Comparison of ENCODE assay signal across 7 cellular contexts in genomic region chr2:232876978-232877441, GRCh38. TPM values are rescaled to one million over a fixed set of nuclear protein-coding genes. Genes with fewer than 3 reads are reported as not detected.
DNase-seq lines count a peak whose midpoint lies in the region; ATAC-seq and TF ChIP-seq lines count a peak whose summit lies in the region.

No MANE protein-coding gene starts in this region.

- no peak for DNase-seq in NCI-H1436 treated with DMSO at 0.1 percent for 48 hours (lab: John Stamatoyannopoulos, UW)

- H3K9me3 ChIP-seq in HEK293 (ENCODE audit: control insufficient read depth, insufficient read depth, low read depth, low read length) (no peaks in the 10 kb centered on the region), iPS-18c (ENCODE audit: control insufficient read depth, insufficient read depth, low read length) (no peaks in the 10 kb centered on the region), skeletal muscle tissue (ENCODE audit: control insufficient read depth in 3 of 3, low read length in 3 of 3) (no peaks in the 10 kb centered on the region)

- H3K27ac ChIP-seq in HEK293 (ENCODE audit: extremely low read depth, low read depth, low read length) (no peak overlapping the region), VCaP (peak overlapping the region; percentile 72), skeletal muscle tissue (ENCODE audit: low read depth, low read length) (no peak overlapping the region)

- CTCF ChIA-PET in HEK293 (lab: Yijun Ruan, JAX) = interaction anchor here (1.0 kb wide), 1 partner anchor 37 kb away, joined by 3 read pairs; no protein-coding TSS in a partner anchor

- H3K36me3 ChIP-seq in HEK293 (ENCODE audit: control insufficient read depth in 2 of 2, insufficient read depth in 1 of 2, low read length in 2 of 2) = peaks cover 0 to 23% of the 10 kb centered on the region in 2 experiments; a peak in 1 of 3 replicates
- H3K36me3 ChIP-seq in skeletal muscle tissue (ENCODE audit: control insufficient read depth in 3 of 3, insufficient read depth in 3 of 3, low read length in 3 of 3) = no peaks in the 10 kb centered on the region

- H3K4me1 ChIP-seq in HEK293 (ENCODE audit: control insufficient read depth, insufficient read depth, low read length) (no peaks in the 10 kb centered on the region), skeletal muscle tissue (ENCODE audit: control insufficient read depth in 3 of 3, insufficient read depth in 3 of 3, low read length in 3 of 3) (peaks cover 4 to 11% (median 7%) of the 10 kb centered on the region in 3 donors)

- peak overlapping the region in 1 of 3 donors; percentile 81 for H3K9ac ChIP-seq in skeletal muscle tissue (ENCODE audit: low read depth in 1 of 3, low read length in 3 of 3)

- no peak overlapping the region for H3K4me3 ChIP-seq in HEK293 (ENCODE audit: low read depth, low read length)
- peak overlapping the region; percentile 60 for H3K4me3 ChIP-seq in iPS-18c (ENCODE audit: insufficient read depth, low read depth, low read length)
- H3K4me3 ChIP-seq in skeletal muscle tissue (ENCODE audit: low read length in 3 of 3) = peak overlapping the region in 2 of 3 donors; percentile 60 to 70

- peaks cover 0 to 6% (median 2%) of the 10 kb centered on the region in 3 donors for H3K27me3 ChIP-seq in skeletal muscle tissue (ENCODE audit: control insufficient read depth in 3 of 3, insufficient read depth in 3 of 3, low read length in 3 of 3)

- POLR2A ChIA-PET in HEK293 (lab: Yijun Ruan, JAX) = no interaction called here

- TF ChIP-seq CTCF in HEK293 (tag by site-specific recombination; IDR thresholded peaks at IDR 0.05) (no peak), VCaP (conservative IDR thresholded peaks at IDR 0.05) (no peak)

- no peak for ATAC-seq in HG02840 (IDR thresholded peaks at IDR 0.05; ENCODE audit: low FRiP score, unreplicated experiment)
- ATAC-seq in GM18517 (IDR thresholded peaks at IDR 0.05; ENCODE audit: unreplicated experiment) = no peak

TF ChIP-seq in HEK293, 187 proteins besides CTCF, POLR2A, EP300 and RAD21:
- TF ChIP-seq ZFHX2 (tag by site-specific recombination; conservative IDR thresholded peaks at IDR 0.05) (0 out of 2 replicates have a peak, but pooled peaks have one; percentile 37), ZBTB21 (tag by site-specific recombination; IDR thresholded peaks at IDR 0.05) (no peak), EGR2 (tag by site-specific recombination; IDR thresholded peaks at IDR 0.05; ENCODE audit: low read depth) (0 out of 2 replicates have a peak, but pooled peaks have one; percentile 6), ZNF670 (tag by site-specific recombination; IDR thresholded peaks at IDR 0.05; ENCODE audit: low read depth) (no peak)

RNA-seq across cellular contexts. Expression of gene SNORC, which starts 6.9 kb away (rescaled TPM):
- under 0.01 TPM for total RNA-seq in skeletal muscle tissue
